Comparison of ENCODE assay signal across 1 cellular context in the genomic region with DNA sequence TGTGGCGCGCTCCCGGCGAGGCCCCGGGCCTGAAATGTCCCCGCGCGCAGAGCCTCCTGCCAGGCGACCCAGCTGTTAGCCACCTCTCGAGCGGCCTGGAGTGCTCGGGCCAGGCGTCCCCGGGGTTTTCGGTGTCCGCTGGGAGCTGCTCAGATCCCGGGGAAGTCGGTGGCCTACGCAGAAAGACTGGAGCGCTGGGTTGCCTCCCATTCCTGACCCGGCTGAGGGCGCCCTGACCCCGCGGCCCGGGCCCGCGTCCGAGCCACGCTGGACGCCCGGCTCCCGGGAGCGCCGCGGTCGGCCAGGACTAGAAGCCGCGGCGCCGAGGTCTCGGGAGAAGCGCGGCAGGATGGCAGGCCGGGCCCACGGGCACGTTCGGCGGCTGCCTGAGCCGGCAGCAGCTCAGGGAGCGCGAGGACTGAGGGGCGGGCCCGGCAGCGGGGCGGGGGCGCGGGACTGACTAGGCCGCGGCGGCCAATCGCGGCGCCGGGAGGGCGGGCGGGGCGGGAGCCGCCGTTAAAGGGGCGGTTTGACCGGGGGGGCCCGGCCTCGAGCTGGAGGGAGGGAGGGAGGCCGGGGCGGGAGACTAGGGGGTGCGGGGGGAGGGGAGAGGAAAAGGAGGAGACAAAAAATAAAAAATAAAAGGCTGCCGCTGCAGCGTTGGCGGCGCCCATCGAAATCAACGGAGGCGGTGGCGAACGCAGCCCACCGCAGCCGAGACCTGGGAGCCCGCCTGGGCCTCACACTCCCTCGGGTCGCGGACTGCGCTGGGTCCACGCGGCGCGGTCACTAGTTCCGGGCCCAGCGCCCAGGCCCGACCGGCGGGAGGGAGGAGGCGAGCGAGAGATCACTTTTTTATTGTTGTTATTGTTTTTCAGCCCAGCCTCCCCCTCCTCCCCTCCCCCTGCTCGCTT.
TF ChIP-seq lines count a peak whose summit lies in the region.

No MANE protein-coding gene starts in this region.

TF ChIP-seq in SK-N-SH, 30 proteins besides CTCF, POLR2A, EP300 and RAD21 (continued from another document):
- TF ChIP-seq MAX (IDR thresholded peaks at IDR 0.05; ENCODE audit: low read depth) (no peak), TAF1 (IDR thresholded peaks at IDR 0.05; ENCODE audit: borderline replicate concordance, low read depth, low read length) (no peak), SMC3 (IDR thresholded peaks at IDR 0.05; ENCODE audit: low read depth, low read length) (no peak), FOXM1 (IDR thresholded peaks at IDR 0.05; ENCODE audit: low read depth) (no peak), TCF12 (IDR thresholded peaks at IDR 0.05) (no peak), EZH2phosphoT487 (IDR thresholded peaks at IDR 0.05; ENCODE audit: borderline replicate concordance, low read depth) (no peak; the same call in 1 of the 2 replicates), CHD2 (IDR thresholded peaks at IDR 0.05; ENCODE audit: low read length, partially characterized antibody) (no peak)
- TF ChIP-seq, protein P1, sequence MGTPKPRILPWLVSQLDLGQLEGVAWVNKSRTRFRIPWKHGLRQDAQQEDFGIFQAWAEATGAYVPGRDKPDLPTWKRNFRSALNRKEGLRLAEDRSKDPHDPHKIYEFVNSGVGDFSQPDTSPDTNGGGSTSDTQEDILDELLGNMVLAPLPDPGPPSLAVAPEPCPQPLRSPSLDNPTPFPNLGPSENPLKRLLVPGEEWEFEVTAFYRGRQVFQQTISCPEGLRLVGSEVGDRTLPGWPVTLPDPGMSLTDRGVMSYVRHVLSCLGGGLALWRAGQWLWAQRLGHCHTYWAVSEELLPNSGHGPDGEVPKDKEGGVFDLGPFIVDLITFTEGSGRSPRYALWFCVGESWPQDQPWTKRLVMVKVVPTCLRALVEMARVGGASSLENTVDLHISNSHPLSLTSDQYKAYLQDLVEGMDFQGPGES (IDR thresholded peaks at IDR 0.05; ENCODE audit: low read depth, low read length): no peak
- TF ChIP-seq, protein P2, sequence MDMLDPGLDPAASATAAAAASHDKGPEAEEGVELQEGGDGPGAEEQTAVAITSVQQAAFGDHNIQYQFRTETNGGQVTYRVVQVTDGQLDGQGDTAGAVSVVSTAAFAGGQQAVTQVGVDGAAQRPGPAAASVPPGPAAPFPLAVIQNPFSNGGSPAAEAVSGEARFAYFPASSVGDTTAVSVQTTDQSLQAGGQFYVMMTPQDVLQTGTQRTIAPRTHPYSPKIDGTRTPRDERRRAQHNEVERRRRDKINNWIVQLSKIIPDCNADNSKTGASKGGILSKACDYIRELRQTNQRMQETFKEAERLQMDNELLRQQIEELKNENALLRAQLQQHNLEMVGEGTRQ (IDR thresholded peaks at IDR 0.05; ENCODE audit: borderline replicate concordance, low read depth, low read length): no peak
